29 cellular contexts compared by ENCODE assay signal in the genomic region with DNA sequence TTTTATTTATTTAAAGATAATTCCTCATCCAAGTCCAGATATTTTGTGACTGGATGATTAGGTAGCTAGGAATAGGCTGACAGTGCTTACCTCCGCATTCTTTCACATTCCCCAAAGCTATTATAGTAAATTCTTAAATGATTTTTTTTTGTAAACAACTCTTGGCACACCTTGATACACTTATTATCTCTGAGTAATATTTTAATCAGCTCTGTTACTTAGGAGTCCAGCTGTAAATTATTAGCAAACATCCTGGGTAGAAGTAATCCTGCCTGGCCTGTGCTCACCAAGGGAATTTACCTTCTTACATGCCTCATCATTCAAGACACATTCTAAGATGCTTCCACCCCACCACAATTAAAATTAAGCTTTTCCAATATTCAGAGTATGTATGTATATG.
"Had no signal": no experiment of that assay in that cellular context is flagged by ENCODE, and none has a peak within 500 bp of the region (broad histone marks: within the 10 kb centered on the region; RNA-seq: fewer than 3 reads in every experiment).

No MANE protein-coding gene starts in this region.

- H3K4me3 Mint-ChIP-seq: activated CD4-positive, alpha-beta T cell treated with anti-CD3 and anti-CD28 coated beads for 36 hours; activated CD8-positive, alpha-beta memory T cell treated with anti-CD3 and anti-CD28 coated beads, Interleukin-2, amount 10 ng/mL, durations not matched to agents 7 days and 5 days; activated CD8-positive, alpha-beta T cell treated with anti-CD3 and anti-CD28 coated beads, Interleukin-2, amount 10 ng/mL, durations not matched to agents 7 days and 5 days; naive B cell; neural crest cell; T-helper 2 cell treated with Interferon-gamma antibody and Interleukin-4, amounts not matched to agents 5 μg/mL and 100 μg/mL, for 36 hours had no signal

- H3K36me3 ChIP-seq: cardiac muscle cell, colonic mucosa, gastroesophageal sphincter, left ventricle myocardium inferior, right atrium auricular region, spleen, tibial nerve had no signal

- H3K9me3 Mint-ChIP-seq: activated naive CD4-positive, alpha-beta T cell treated with anti-CD3 and anti-CD28 coated beads, Interleukin-2, amount 50 U/mL, for 72 hours; naive B cell; neural crest cell; T-helper 2 cell treated with Interferon-gamma antibody and Interleukin-4, amounts not matched to agents 5 μg/mL and 100 μg/mL, for 36 hours had no signal

- DNase-seq: activated CD4-positive, alpha-beta T cell treated with anti-CD3 and anti-CD28 coated beads for 36 hours; activated CD4-positive, CD25-positive, alpha-beta regulatory T cell; activated CD8-positive, alpha-beta memory T cell treated with anti-CD3 and anti-CD28 coated beads, Interleukin-2, amount 10 ng/mL, durations not matched to agents 7 days and 5 days; activated CD8-positive, alpha-beta T cell treated with anti-CD3 and anti-CD28 coated beads, Interleukin-2, amount 10 ng/mL, durations not matched to agents 7 days and 5 days; activated naive CD4-positive, alpha-beta T cell; activated T-cell treated with anti-CD3 and anti-CD28 coated beads, Interleukin-2, amount 50 U/mL, for 48 hours; anterior cingulate cortex; cerebellar nuclear complex; colonic mucosa; effector CD8-positive, alpha-beta T cell; erythroblast; hippocampal formation; left ventricle myocardium inferior; mammary epithelial cell; naive B cell; nucleus accumbens; psoas muscle; spleen; stimulated activated naive CD4-positive, alpha-beta T cell treated with Interleukin-2 at 50 U/mL for 16 hours; T-helper 1 cell had no signal

- H3K4me1 ChIP-seq: colonic mucosa, gastroesophageal sphincter, left ventricle myocardium inferior, parathyroid adenoma, psoas muscle, right atrium auricular region, spleen, tibial nerve had no signal

- H3K27ac ChIP-seq: cardiac muscle cell, colonic mucosa, gastroesophageal sphincter, left ventricle myocardium inferior, parathyroid adenoma, psoas muscle, right atrium auricular region, spleen, tibial nerve had no signal

- H3K27me3 ChIP-seq: cardiac muscle cell, colonic mucosa, gastroesophageal sphincter, right atrium auricular region, spleen, tibial nerve had no signal

- H3K36me3 Mint-ChIP-seq: activated CD8-positive, alpha-beta memory T cell treated with anti-CD3 and anti-CD28 coated beads, Interleukin-2, amount 10 ng/mL, durations not matched to agents 7 days and 5 days; activated naive CD4-positive, alpha-beta T cell treated with anti-CD3 and anti-CD28 coated beads, Interleukin-2, amount 50 U/mL, for 72 hours; naive B cell had no signal

- ATAC-seq: activated CD4-positive, alpha-beta T cell treated with anti-CD3 and anti-CD28 coated beads for 36 hours; activated CD8-positive, alpha-beta memory T cell treated with anti-CD3 and anti-CD28 coated beads, Interleukin-2, amount 10 ng/mL, durations not matched to agents 7 days and 5 days; activated CD8-positive, alpha-beta T cell treated with anti-CD3 and anti-CD28 coated beads, Interleukin-2, amount 10 ng/mL, durations not matched to agents 7 days and 5 days; activated naive CD4-positive, alpha-beta T cell treated with anti-CD3 and anti-CD28 coated beads, Interleukin-2, amount 50 U/mL, for 72 hours; gastroesophageal sphincter; psoas muscle had no signal

- FAIRE-seq: endometrium had no signal

- H3K4me1 Mint-ChIP-seq: activated CD4-positive, alpha-beta T cell treated with anti-CD3 and anti-CD28 coated beads for 36 hours; activated CD8-positive, alpha-beta memory T cell treated with anti-CD3 and anti-CD28 coated beads, Interleukin-2, amount 10 ng/mL, durations not matched to agents 7 days and 5 days; naive B cell had no signal

- H3K27ac Mint-ChIP-seq: activated CD4-positive, alpha-beta T cell treated with anti-CD3 and anti-CD28 coated beads for 36 hours; activated CD8-positive, alpha-beta memory T cell treated with anti-CD3 and anti-CD28 coated beads, Interleukin-2, amount 10 ng/mL, durations not matched to agents 7 days and 5 days; activated CD8-positive, alpha-beta T cell treated with anti-CD3 and anti-CD28 coated beads, Interleukin-2, amount 10 ng/mL, durations not matched to agents 7 days and 5 days; naive B cell; T-helper 2 cell treated with Interferon-gamma antibody and Interleukin-4, amounts not matched to agents 5 μg/mL and 100 μg/mL, for 36 hours had no signal

- H3K9me3 ChIP-seq: colonic mucosa, gastroesophageal sphincter, left ventricle myocardium inferior, psoas muscle, right atrium auricular region, spleen, tibial nerve had no signal

- H3K27me3 Mint-ChIP-seq: activated CD4-positive, alpha-beta T cell treated with anti-CD3 and anti-CD28 coated beads for 36 hours; activated CD8-positive, alpha-beta memory T cell treated with anti-CD3 and anti-CD28 coated beads, Interleukin-2, amount 10 ng/mL, durations not matched to agents 7 days and 5 days; naive B cell had no signal

- H3K4me3 ChIP-seq: cardiac muscle cell, colonic mucosa, gastroesophageal sphincter, left ventricle myocardium inferior, psoas muscle, right atrium auricular region, spleen, tibial nerve had no signal
